Comparison of ENCODE assay signal across 1 cellular context in the genomic region with DNA sequence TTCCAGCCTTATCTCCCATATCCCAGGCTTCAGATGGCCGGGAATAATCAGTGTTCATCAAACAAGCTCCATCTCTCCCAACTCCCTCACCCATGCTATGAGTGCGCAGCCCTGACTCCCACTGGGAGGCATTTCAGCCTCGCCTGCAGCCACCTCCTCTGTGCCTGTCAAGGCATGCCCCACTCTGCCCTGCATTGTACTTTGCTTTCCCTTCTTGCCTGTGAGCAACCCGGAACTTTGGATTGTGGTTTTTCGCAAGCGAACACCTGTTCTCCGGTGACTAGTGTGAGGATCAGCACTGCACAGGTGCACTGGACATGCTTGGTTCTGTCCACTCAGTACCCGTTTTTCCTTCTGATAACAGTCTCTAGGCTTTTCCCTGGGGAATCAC.
TF ChIP-seq lines count a peak whose summit lies in the region.

No MANE protein-coding gene starts in this region.

TF ChIP-seq in HepG2, 621 proteins besides CTCF, POLR2A, EP300 and RAD21 (continued from another document):
- TF ChIP-seq MTERF4 (CRISPR knock-in tag; IDR thresholded peaks at IDR 0.05) (no peak), NFE2 (CRISPR knock-in tag; IDR thresholded peaks at IDR 0.05) (no peak), ZNF678 (CRISPR knock-in tag; IDR thresholded peaks at IDR 0.05) (no peak), HNRNPUL1 (IDR thresholded peaks at IDR 0.05; ENCODE audit: low read depth, low read length) (no peak), ZNF101 (CRISPR knock-in tag; IDR thresholded peaks at IDR 0.05; ENCODE audit: borderline replicate concordance, low read depth) (no peak), ZNF33A (CRISPR knock-in tag; IDR thresholded peaks at IDR 0.05; ENCODE audit: borderline replicate concordance) (no peak), MAFK (conservative IDR thresholded peaks at IDR 0.05 in 1 of 2, IDR thresholded peaks at IDR 0.05 in 1 of 2; ENCODE audit: low read length in 2 of 2) (no peak), ZFP41 (CRISPR knock-in tag; IDR thresholded peaks at IDR 0.05; ENCODE audit: borderline replicate concordance) (no peak), ISL2 (CRISPR knock-in tag; IDR thresholded peaks at IDR 0.05) (no peak), SRSF1 (optimal IDR thresholded peaks at IDR 0.05; ENCODE audit: low read depth, low read length) (no peak), KLF6 (CRISPR knock-in tag; IDR thresholded peaks at IDR 0.05) (no peak), ZNF280D (CRISPR knock-in tag; IDR thresholded peaks at IDR 0.05) (no peak), ZNF563 (CRISPR knock-in tag; IDR thresholded peaks at IDR 0.05) (no peak), ZNF326 (CRISPR knock-in tag; IDR thresholded peaks at IDR 0.05; ENCODE audit: borderline replicate concordance) (no peak), ZNF432 (CRISPR knock-in tag; IDR thresholded peaks at IDR 0.05; ENCODE audit: borderline replicate concordance) (no peak), HNRNPH1 (optimal IDR thresholded peaks at IDR 0.05; ENCODE audit: low read depth, low read length) (no peak), FOXK1 (CRISPR knock-in tag; IDR thresholded peaks at IDR 0.05; ENCODE audit: borderline replicate concordance, low read depth) (no peak), ETV6 (CRISPR knock-in tag; conservative IDR thresholded peaks at IDR 0.05) (no peak), ZNF841 (CRISPR knock-in tag; IDR thresholded peaks at IDR 0.05; ENCODE audit: borderline replicate concordance) (no peak), NFIC (IDR thresholded peaks at IDR 0.05; ENCODE audit: low read length) (no peak)
- TF ChIP-seq, protein P1, sequence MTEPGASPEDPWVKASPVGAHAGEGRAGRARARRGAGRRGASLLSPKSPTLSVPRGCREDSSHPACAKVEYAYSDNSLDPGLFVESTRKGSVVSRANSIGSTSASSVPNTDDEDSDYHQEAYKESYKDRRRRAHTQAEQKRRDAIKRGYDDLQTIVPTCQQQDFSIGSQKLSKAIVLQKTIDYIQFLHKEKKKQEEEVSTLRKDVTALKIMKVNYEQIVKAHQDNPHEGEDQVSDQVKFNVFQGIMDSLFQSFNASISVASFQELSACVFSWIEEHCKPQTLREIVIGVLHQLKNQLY (CRISPR knock-in tag; IDR thresholded peaks at IDR 0.05), result no peak
- TF ChIP-seq, protein P2, sequence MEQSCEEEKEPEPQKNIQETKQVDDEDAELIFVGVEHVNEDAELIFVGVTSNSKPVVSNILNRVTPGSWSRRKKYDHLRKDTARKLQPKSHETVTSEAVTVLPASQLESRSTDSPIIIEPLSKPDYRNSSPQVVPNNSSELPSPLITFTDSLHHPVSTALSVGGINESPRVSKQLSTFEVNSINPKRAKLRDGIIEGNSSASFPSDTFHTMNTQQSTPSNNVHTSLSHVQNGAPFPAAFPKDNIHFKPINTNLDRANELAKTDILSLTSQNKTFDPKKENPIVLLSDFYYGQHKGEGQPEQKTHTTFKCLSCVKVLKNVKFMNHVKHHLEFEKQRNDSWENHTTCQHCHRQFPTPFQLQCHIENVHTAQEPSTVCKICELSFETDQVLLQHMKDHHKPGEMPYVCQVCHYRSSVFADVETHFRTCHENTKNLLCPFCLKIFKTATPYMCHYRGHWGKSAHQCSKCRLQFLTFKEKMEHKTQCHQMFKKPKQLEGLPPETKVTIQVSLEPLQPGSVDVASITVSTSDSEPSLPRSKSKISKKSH (CRISPR knock-in tag; IDR thresholded peaks at IDR 0.05; ENCODE audit: borderline replicate concordance), result 0 out of 2 replicates have a peak, but pooled peaks have one; percentile 53
- TF ChIP-seq, protein P3, sequence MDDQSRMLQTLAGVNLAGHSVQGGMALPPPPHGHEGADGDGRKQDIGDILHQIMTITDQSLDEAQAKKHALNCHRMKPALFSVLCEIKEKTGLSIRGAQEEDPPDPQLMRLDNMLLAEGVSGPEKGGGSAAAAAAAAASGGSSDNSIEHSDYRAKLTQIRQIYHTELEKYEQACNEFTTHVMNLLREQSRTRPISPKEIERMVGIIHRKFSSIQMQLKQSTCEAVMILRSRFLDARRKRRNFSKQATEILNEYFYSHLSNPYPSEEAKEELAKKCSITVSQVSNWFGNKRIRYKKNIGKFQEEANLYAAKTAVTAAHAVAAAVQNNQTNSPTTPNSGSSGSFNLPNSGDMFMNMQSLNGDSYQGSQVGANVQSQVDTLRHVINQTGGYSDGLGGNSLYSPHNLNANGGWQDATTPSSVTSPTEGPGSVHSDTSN (CRISPR knock-in tag; IDR thresholded peaks at IDR 0.05; ENCODE audit: borderline replicate concordance), result no peak
- TF ChIP-seq, protein P4, sequence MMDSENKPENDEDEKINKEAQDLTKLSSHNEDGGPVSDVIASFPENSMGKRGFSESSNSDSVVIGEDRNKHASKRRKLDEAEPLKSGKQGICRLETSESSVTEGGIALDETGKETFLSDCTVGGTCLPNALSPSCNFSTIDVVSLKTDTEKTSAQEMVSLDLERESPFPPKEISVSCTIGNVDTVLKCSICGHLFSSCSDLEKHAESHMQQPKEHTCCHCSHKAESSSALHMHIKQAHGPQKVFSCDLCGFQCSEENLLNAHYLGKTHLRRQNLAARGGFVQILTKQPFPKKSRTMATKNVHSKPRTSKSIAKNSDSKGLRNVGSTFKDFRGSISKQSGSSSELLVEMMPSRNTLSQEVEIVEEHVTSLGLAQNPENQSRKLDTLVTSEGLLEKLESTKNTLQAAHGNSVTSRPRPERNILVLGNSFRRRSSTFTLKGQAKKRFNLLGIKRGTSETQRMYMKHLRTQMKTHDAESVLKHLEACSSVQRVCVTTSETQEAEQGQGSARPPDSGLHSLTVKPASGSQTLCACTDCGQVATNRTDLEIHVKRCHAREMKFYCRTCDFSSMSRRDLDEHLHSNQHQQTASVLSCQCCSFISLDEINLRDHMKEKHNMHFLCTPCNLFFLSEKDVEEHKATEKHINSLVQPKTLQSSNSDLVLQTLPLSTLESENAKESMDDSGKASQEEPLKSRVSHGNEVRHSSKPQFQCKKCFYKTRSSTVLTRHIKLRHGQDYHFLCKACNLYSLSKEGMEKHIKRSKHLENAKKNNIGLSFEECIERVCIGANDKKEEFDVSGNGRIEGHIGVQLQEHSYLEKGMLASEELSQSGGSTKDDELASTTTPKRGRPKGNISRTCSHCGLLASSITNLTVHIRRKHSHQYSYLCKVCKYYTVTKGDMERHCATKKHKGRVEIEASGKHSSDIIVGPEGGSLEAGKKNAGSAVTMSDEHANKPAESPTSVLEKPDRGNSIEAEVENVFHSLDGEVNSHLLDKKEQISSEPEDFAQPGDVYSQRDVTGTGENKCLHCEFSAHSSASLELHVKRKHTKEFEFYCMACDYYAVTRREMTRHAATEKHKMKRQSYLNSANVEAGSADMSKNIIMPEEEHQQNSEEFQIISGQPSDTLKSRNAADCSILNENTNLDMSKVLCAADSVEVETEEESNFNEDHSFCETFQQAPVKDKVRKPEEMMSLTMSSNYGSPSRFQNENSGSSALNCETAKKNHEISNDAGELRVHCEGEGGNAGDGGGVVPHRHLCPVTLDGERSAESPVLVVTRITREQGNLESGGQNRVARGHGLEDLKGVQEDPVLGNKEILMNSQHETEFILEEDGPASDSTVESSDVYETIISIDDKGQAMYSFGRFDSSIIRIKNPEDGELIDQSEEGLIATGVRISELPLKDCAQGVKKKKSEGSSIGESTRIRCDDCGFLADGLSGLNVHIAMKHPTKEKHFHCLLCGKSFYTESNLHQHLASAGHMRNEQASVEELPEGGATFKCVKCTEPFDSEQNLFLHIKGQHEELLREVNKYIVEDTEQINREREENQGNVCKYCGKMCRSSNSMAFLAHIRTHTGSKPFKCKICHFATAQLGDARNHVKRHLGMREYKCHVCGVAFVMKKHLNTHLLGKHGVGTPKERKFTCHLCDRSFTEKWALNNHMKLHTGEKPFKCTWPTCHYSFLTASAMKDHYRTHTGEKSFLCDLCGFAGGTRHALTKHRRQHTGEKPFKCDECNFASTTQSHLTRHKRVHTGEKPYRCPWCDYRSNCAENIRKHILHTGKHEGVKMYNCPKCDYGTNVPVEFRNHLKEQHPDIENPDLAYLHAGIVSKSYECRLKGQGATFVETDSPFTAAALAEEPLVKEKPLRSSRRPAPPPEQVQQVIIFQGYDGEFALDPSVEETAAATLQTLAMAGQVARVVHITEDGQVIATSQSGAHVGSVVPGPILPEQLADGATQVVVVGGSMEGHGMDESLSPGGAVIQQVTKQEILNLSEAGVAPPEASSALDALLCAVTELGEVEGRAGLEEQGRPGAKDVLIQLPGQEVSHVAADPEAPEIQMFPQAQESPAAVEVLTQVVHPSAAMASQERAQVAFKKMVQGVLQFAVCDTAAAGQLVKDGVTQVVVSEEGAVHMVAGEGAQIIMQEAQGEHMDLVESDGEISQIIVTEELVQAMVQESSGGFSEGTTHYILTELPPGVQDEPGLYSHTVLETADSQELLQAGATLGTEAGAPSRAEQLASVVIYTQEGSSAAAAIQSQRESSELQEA (CRISPR knock-in tag; IDR thresholded peaks at IDR 0.05; ENCODE audit: not compliant biosample characterization), result no peak
